ENCODE assay signal across 19 cellular contexts in the genomic region with DNA sequence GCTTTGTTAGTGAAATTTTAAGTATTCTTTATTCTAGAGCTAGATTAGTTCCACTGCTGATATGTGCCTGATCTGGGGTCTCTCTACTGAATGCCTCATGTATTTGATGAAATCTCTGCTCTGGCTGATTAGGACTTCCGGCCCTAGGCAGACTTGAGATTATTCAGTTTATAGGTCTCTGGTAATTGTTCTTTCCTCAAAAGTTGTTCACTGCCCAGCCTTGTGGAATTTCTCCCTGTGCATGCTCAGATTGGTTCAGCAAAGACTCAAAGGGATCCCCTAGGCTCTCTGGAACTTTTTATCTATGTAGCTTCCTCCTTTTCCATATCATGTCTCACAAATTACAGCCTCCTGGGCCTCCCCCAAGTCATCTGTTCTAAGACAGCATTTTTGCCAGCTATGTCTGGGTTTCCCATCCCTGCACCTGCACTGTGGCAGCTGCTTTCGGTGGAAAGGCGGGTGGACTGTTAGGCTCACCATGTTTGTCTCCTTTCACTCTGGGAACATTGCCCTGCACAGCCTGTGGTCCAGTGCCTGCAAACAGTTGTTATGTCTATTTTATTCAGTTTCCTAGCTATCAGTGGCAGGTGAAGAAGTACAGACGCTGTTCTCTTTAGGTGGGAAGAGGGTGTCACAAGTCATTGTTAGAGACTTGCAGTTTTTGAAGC.
DNase-seq lines count a peak whose midpoint lies in the region; ATAC-seq and TF ChIP-seq lines count a peak whose summit lies in the region.
"Had no signal": no experiment of that assay in that cellular context is flagged by ENCODE, and none has a peak within 500 bp of the region (broad histone marks: within the 10 kb centered on the region; RNA-seq: fewer than 3 reads in every experiment).

No MANE protein-coding gene starts in this region.

- peaks cover 8% of the 10 kb centered on the region for H3K4me1 ChIP-seq in mucosa of descending colon (ENCODE audit: low read depth)
- H3K4me1 ChIP-seq: body of pancreas had no signal

- H3K36me3 ChIP-seq in mucosa of descending colon (ENCODE audit: low read depth): no peaks in the 10 kb centered on the region
- H3K36me3 ChIP-seq: MG63 had no signal

- H3K4me1 Mint-ChIP-seq in type B pancreatic cell (ENCODE audit: unreplicated experiment): peaks cover 41% of the 10 kb centered on the region

- H3K36me3 Mint-ChIP-seq in type B pancreatic cell: peaks cover 28% of the 10 kb centered on the region
- H3K36me3 Mint-ChIP-seq: natural killer cell treated with Interleukin-12 subunit alpha and Interleukin-12 subunit beta and Interleukin-15 and Interleukin-18, amount 100 ng/mL, for 72 hours had no signal

- H3K27ac Mint-ChIP-seq in type B pancreatic cell: peak overlapping the region; percentile 89
- H3K27ac Mint-ChIP-seq: activated B cell treated with CpG ODN at 0.5 μM for 24 hours had no signal

- intact Hi-C loops in left ventricle myocardium superior (cut with micrococcal nuclease) (no loop called here), Right ventricle myocardium inferior (cut with DNase I) (loop anchor here (10.0 kb wide), 2 partner anchors 285 to 465 kb away; no protein-coding TSS in a partner anchor), mucosa of descending colon (cut with DNase I, micrococcal nuclease) (loop anchor here in 1 of 2 donors (10.0 kb wide), 1 partner anchor 125 kb away; no protein-coding TSS in a partner anchor)

- no peaks in the 10 kb centered on the region for H3K27me3 Mint-ChIP-seq in type B pancreatic cell
- H3K27me3 Mint-ChIP-seq: activated B cell treated with CpG ODN at 0.5 μM for 24 hours; natural killer cell treated with Interleukin-12 subunit alpha and Interleukin-12 subunit beta and Interleukin-15 and Interleukin-18, amount 100 ng/mL, for 72 hours had no signal

- TF ChIP-seq CTCF in type B pancreatic cell (conservative IDR thresholded peaks at IDR 0.05): no peak
- TF ChIP-seq CTCF in mucosa of descending colon (IDR thresholded peaks at IDR 0.05): no peak

- H3K4me3 Mint-ChIP-seq in type B pancreatic cell: no peak overlapping the region
- H3K4me3 Mint-ChIP-seq: activated B cell treated with CpG ODN at 0.5 μM for 24 hours; CD14-positive monocyte; natural killer cell treated with Interleukin-12 subunit alpha and Interleukin-12 subunit beta and Interleukin-15 and Interleukin-18, amount 100 ng/mL, for 72 hours had no signal

- DNase-seq in left ventricle myocardium superior: no peak
- no peak for DNase-seq in Right ventricle myocardium inferior (ENCODE audit: missing footprints)
- peak; percentile 69 for DNase-seq in OCI-M1 (lab: John Stamatoyannopoulos, UW)
- peak; percentile 24 to 50 for DNase-seq in erythroblast (lab: John Stamatoyannopoulos, UW)
- DNase-seq in type B pancreatic cell (ENCODE audit: extremely low spot score, unreplicated experiment): no peak
- no peak for DNase-seq in AG20443 (ENCODE audit: low spot score)
- DNase-seq in activated gamma-delta T cell (lab: John Stamatoyannopoulos, UW): no peak
- no peak for DNase-seq in mucosa of descending colon
- DNase-seq: activated B cell treated with CpG ODN at 0.5 μM for 24 hours; activated CD4-positive, alpha-beta T cell treated with anti-CD3 and anti-CD28 coated beads, Interleukin-2, amount 50 U/mL, for 4 hours; body of pancreas; IMR-90; MG63; NCI-H1436 treated with DMSO at 0.1 percent for 48 hours; NCI-H82; SK-N-SH had no signal

- H3K9me3 Mint-ChIP-seq in type B pancreatic cell: no peaks in the 10 kb centered on the region
- H3K9me3 Mint-ChIP-seq: activated B cell treated with CpG ODN at 0.5 μM for 24 hours; natural killer cell treated with Interleukin-12 subunit alpha and Interleukin-12 subunit beta and Interleukin-15 and Interleukin-18, amount 100 ng/mL, for 72 hours had no signal

- TF ChIP-seq POLR2A in erythroblast (IDR thresholded peaks at IDR 0.05; ENCODE audit: low read length): no peak

- no peak overlapping the region for H3K4me3 ChIP-seq in mucosa of descending colon
- H3K4me3 ChIP-seq: body of pancreas, MG63 had no signal

- H3K9me3 ChIP-seq in mucosa of descending colon: no peaks in the 10 kb centered on the region
- H3K9me3 ChIP-seq: body of pancreas, MG63, SK-N-SH had no signal

- ATAC-seq in left ventricle myocardium superior: peak; percentile 22
- ATAC-seq in Right ventricle myocardium inferior: no peak
- no peak for ATAC-seq in mucosa of descending colon
- ATAC-seq: body of pancreas; natural killer cell treated with Interleukin-12 subunit alpha and Interleukin-12 subunit beta and Interleukin-15 and Interleukin-18, amount 100 ng/mL, for 72 hours; sciatic nerve had no signal

Comparison
In these comparisons a context has a peak if more than half of its experiments do, and no peak if none do; other contexts are left out.
1. DNase-seq: peak in OCI-M1 (single experiment) and erythroblast (2 of 2); none in left ventricle myocardium superior (single experiment), Right ventricle myocardium inferior (single experiment), type B pancreatic cell (single experiment), AG20443 (single experiment), activated gamma-delta T cell (single experiment) and mucosa of descending colon (0 of 3).